ENCODE assay signal across 9 cellular contexts in genomic region chrX:53445977-53446376, GRCh38. TPM values are rescaled to one million over a fixed set of nuclear protein-coding genes. Genes with fewer than 3 reads are reported as not detected.
DNase-seq lines count a peak whose midpoint lies in the region; ATAC-seq, FAIRE-seq and TF ChIP-seq lines count a peak whose summit lies in the region.
"Had no signal": no experiment of that assay in that cellular context is flagged by ENCODE, and none has a peak within 500 bp of the region (broad histone marks: within the 10 kb centered on the region; RNA-seq: fewer than 3 reads in every experiment).

No MANE protein-coding gene starts in this region.

- no peaks in the 10 kb centered on the region for H3K36me3 ChIP-seq in Caco-2 (ENCODE audit: control insufficient read depth, insufficient read depth, low read length)
- no peaks in the 10 kb centered on the region for H3K36me3 ChIP-seq in RWPE2 (ENCODE audit: low read depth)
- H3K36me3 ChIP-seq in astrocyte (ENCODE audit: insufficient read depth, low read length), result no peaks in the 10 kb centered on the region
- H3K36me3 ChIP-seq in uterus, result no peaks in the 10 kb centered on the region
- no peaks in the 10 kb centered on the region for H3K36me3 ChIP-seq in suprapubic skin

- H3K4me3 Mint-ChIP-seq in Caco-2 (ENCODE audit: unreplicated experiment), result no peak overlapping the region
- H3K4me3 Mint-ChIP-seq in astrocyte (ENCODE audit: unreplicated experiment), result no peak overlapping the region

- CTCF ChIA-PET in Caco-2 (lab: Charles Lee), result interaction anchor here (0.8 to 1.3 kb wide), 6 partner anchors 10 to 131 kb away, joined by 3 to 10 read pairs (median 4); partner anchors contain the start of genes RIBC1 and SMC1A

- H3K27me3 ChIP-seq in Caco-2 (replicated peaks; ENCODE audit: control insufficient read depth, insufficient read depth, low read length) (no peaks in the 10 kb centered on the region), RWPE2 (ENCODE audit: insufficient read depth, poor library complexity, severe bottlenecking) (no peaks in the 10 kb centered on the region), astrocyte (ENCODE audit: insufficient read depth, low read length) (no peaks in the 10 kb centered on the region), uterus (no peaks in the 10 kb centered on the region), suprapubic skin (no peaks in the 10 kb centered on the region)

- FAIRE-seq in astrocyte (lab: Jason Lieb, UNC), result peak; percentile 91

- TF ChIP-seq CTCF in Caco-2 (IDR thresholded peaks at IDR 0.05; ENCODE audit: insufficient read depth in 1 of 2, low read depth in 1 of 2, low read length in 1 of 2, severe bottlenecking in 1 of 2, unreplicated experiment in 1 of 2) (peak; percentile 32 to 55), HFF-Myc (IDR thresholded peaks at IDR 0.05; ENCODE audit: low read depth, low read length, missing control alignments) (peak; percentile 69), RWPE2 (IDR thresholded peaks at IDR 0.05; ENCODE audit: poor library complexity, severe bottlenecking) (peak; percentile 56), astrocyte (IDR thresholded peaks at IDR 0.05; ENCODE audit: insufficient read depth, low read depth, low read length) (peak; percentile 48), uterus (IDR thresholded peaks at IDR 0.05) (peak in 3 of 4 experiments; percentile 32 to 49 (median 42)), suprapubic skin (IDR thresholded peaks at IDR 0.05) (peak in 1 of 2 donors; percentile 34)

- DNase-seq in Caco-2 (peak; percentile 31 to 47), HFF-Myc (ENCODE audit: extremely low read depth, low read depth) (no peak), RWPE2 (ENCODE audit: low spot score) (no peak), astrocyte (ENCODE audit: low read depth) (no peak), left kidney (ENCODE audit: low read depth, low spot score) (peak; percentile 58), uterus (no peak), suprapubic skin (ENCODE audit: low spot score in 2 of 2) (no peak)

- no peak for TF ChIP-seq EP300 in suprapubic skin (IDR thresholded peaks at IDR 0.05)

- H3K27me3 Mint-ChIP-seq in Caco-2 (ENCODE audit: insufficient read depth, unreplicated experiment) (no peaks in the 10 kb centered on the region), astrocyte (ENCODE audit: low read depth, unreplicated experiment) (no peaks in the 10 kb centered on the region)

- no peak overlapping the region for H2AFZ ChIP-seq in astrocyte (ENCODE audit: low read depth, low read length)

- H3K79me2 ChIP-seq in astrocyte (ENCODE audit: insufficient read depth, low read length), result no peaks in the 10 kb centered on the region

- no peaks in the 10 kb centered on the region for H4K20me1 ChIP-seq in astrocyte (ENCODE audit: insufficient read depth, low read length)

- H3K27ac ChIP-seq in RWPE2 (ENCODE audit: poor library complexity, severe bottlenecking) (no peak overlapping the region), astrocyte (ENCODE audit: low read depth, low read length) (no peak overlapping the region), uterus (no peak overlapping the region), suprapubic skin (no peak overlapping the region)
- H3K27ac ChIP-seq: SK-N-MC had no signal

- POLR2A ChIA-PET in Caco-2 (lab: Charles Lee), result interaction anchor here (0.5 to 0.8 kb wide), 2 partner anchors 23 to 220 kb away, joined by 3 to 4 read pairs; partner anchors contain the start of gene RIBC1

- H3K36me3 Mint-ChIP-seq in Caco-2 (ENCODE audit: insufficient read depth, unreplicated experiment), result no peaks in the 10 kb centered on the region
- no peaks in the 10 kb centered on the region for H3K36me3 Mint-ChIP-seq in astrocyte (ENCODE audit: low read depth, unreplicated experiment)

- H3K4me1 ChIP-seq in Caco-2 (no peaks in the 10 kb centered on the region), RWPE2 (ENCODE audit: insufficient read depth, poor library complexity, severe bottlenecking) (no peaks in the 10 kb centered on the region), astrocyte (ENCODE audit: insufficient read depth, low read length) (peaks cover 6% of the 10 kb centered on the region), uterus (no peaks in the 10 kb centered on the region), suprapubic skin (peaks cover 11% of the 10 kb centered on the region)

- H3K4me2 ChIP-seq in astrocyte (ENCODE audit: low read length), result no peak overlapping the region

- ATAC-seq in RWPE2 (ENCODE audit: low read depth), result peak; percentile 57; the same call in 2 of the 3 replicates
- ATAC-seq in HG03442 (IDR thresholded peaks at IDR 0.05; ENCODE audit: unreplicated experiment), result no peak

- H3K9me3 Mint-ChIP-seq in Caco-2 (ENCODE audit: unreplicated experiment) (no peaks in the 10 kb centered on the region), astrocyte (ENCODE audit: unreplicated experiment) (no peaks in the 10 kb centered on the region)

- H3K4me1 Mint-ChIP-seq in Caco-2 (ENCODE audit: low read depth, unreplicated experiment) (no peaks in the 10 kb centered on the region), astrocyte (ENCODE audit: low read depth, unreplicated experiment) (no peaks in the 10 kb centered on the region)

- H3K9ac ChIP-seq in astrocyte (ENCODE audit: low read length), result no peak overlapping the region

- 21% methylated on average over 6 of the region's 6 CpGs for WGBS in suprapubic skin

- H3K27ac Mint-ChIP-seq in Caco-2 (ENCODE audit: unreplicated experiment), result no peak overlapping the region
- no peak overlapping the region for H3K27ac Mint-ChIP-seq in astrocyte (ENCODE audit: unreplicated experiment)

- H3K9me3 ChIP-seq in Caco-2 (no peaks in the 10 kb centered on the region), RWPE2 (ENCODE audit: severe bottlenecking) (no peaks in the 10 kb centered on the region), astrocyte (ENCODE audit: insufficient read depth, low read depth, low read length) (no peaks in the 10 kb centered on the region), uterus (no peaks in the 10 kb centered on the region), suprapubic skin (no peaks in the 10 kb centered on the region)

- TF ChIP-seq POLR2A in uterus (IDR thresholded peaks at IDR 0.05) (no peak), suprapubic skin (IDR thresholded peaks at IDR 0.05) (no peak)

- intact Hi-C loops in Caco-2 (cut with micrococcal nuclease; ENCODE audit: unreplicated experiment), result no loop called here
- intact Hi-C loops in uterus (cut with DNase I; ENCODE audit: low total_unique reads), result no loop called here

- H3K4me3 ChIP-seq in Caco-2 (ENCODE audit: low read depth, low read length), result no peak overlapping the region
- no peak overlapping the region for H3K4me3 ChIP-seq in HFF-Myc (replicated peaks; ENCODE audit: low read depth, low read length)
- H3K4me3 ChIP-seq in RWPE2 (ENCODE audit: severe bottlenecking), result no peak overlapping the region
- no peak overlapping the region for H3K4me3 ChIP-seq in astrocyte (ENCODE audit: insufficient read depth, low read depth, low read length)
- H3K4me3 ChIP-seq in uterus, result no peak overlapping the region
- no peak overlapping the region for H3K4me3 ChIP-seq in suprapubic skin
- H3K4me3 ChIP-seq: SK-N-MC had no signal

- no TSS peak for BruUV-seq in Caco-2 (replicated peaks; lab: Mats Ljungman, UMichigan)

RNA-seq across cellular contexts. Expression of gene HSD17B10, which starts 11.8 kb away (rescaled TPM):
- total RNA-seq in Caco-2 (2022) (129 and 137 TPM in 2 replicates), astrocyte (87.4 and 96.8 TPM in 2 replicates), uterus (10 to 100 TPM; 12.6 to 91.7 (median 63.9) TPM), suprapubic skin (100 to 1,000 TPM in 1 of 4 donors, 10 to 100 TPM in 3; 46.6 to 106 (median 93.6) TPM)

RNA-seq across cellular contexts. Expression of gene RIBC1, which starts 23.3 kb away (rescaled TPM):
- 0.88 and 0.95 TPM in 2 replicates for total RNA-seq in Caco-2 (2022)
- total RNA-seq in astrocyte, result 0.34 and 0.46 TPM in 2 replicates
- 1 to 10 TPM in 2 of 4 donors, under 1 TPM in 1, not detected in 1; 0.77 to 3.0 (median 2.5) TPM for total RNA-seq in uterus
- under 1 TPM in 3 of 4 donors, not detected in 1; 0.34 to 0.56 (median 0.38) TPM for total RNA-seq in suprapubic skin

RNA-seq across cellular contexts. Expression of gene SMC1A, which starts 23.5 kb away (rescaled TPM):
- total RNA-seq in Caco-2 (2022) (92.4 and 102 TPM in 2 replicates), astrocyte (31.9 and 33.3 TPM in 2 replicates), uterus (10 to 100 TPM; 34.8 to 85.5 (median 40.8) TPM), suprapubic skin (10 to 100 TPM; 28.9 to 33.9 (median 32.2) TPM)

Comparison
In these comparisons a context has a peak if more than half of its experiments do, and no peak if none do; other contexts are left out.
1. DNase-seq: peak in Caco-2 (2 of 2) and left kidney (single experiment); none in HFF-Myc (single experiment), RWPE2 (single experiment), astrocyte (single experiment), uterus (0 of 2) and suprapubic skin (0 of 2).